ENCODE assay signal across 2 cellular contexts in genomic region chr12:106976013-106976658, GRCh38.
TF ChIP-seq lines count a peak whose summit lies in the region.

No MANE protein-coding gene starts in this region.

TF ChIP-seq in GM12878, 131 proteins besides CTCF, POLR2A, EP300 and RAD21 (continued from another document):
- TF ChIP-seq ZNF592 (IDR thresholded peaks at IDR 0.05) (no peak), NR2F1 (conservative IDR thresholded peaks at IDR 0.05) (no peak), JUND (IDR thresholded peaks at IDR 0.05; ENCODE audit: low read depth, low read length) (no peak), SMAD5 (IDR thresholded peaks at IDR 0.05; ENCODE audit: low read depth) (no peak), BMI1 (IDR thresholded peaks at IDR 0.05; ENCODE audit: borderline replicate concordance) (no peak), JUNB (IDR thresholded peaks at IDR 0.05) (no peak), HDAC6 (IDR thresholded peaks at IDR 0.05; ENCODE audit: unreplicated experiment) (no peak), CBFB (IDR thresholded peaks at IDR 0.05; ENCODE audit: low read depth) (no peak), GABPA (IDR thresholded peaks at IDR 0.05; ENCODE audit: low read depth) (no peak)

TF ChIP-seq in WTC11, 78 proteins besides CTCF, POLR2A, EP300 and RAD21 (continued from another document):
- TF ChIP-seq ZSCAN18 (CRISPR knock-in tag; IDR thresholded peaks at IDR 0.05) (no peak), JAZF1 (CRISPR knock-in tag; IDR thresholded peaks at IDR 0.05) (no peak), GTF2I (CRISPR knock-in tag; conservative IDR thresholded peaks at IDR 0.05) (no peak), NR1H2 (CRISPR knock-in tag; IDR thresholded peaks at IDR 0.05) (no peak), ZNF416 (CRISPR knock-in tag; IDR thresholded peaks at IDR 0.05) (no peak), ZNF281 (CRISPR knock-in tag; IDR thresholded peaks at IDR 0.05) (no peak), ATF3 (CRISPR knock-in tag; conservative IDR thresholded peaks at IDR 0.05) (no peak), OVOL2 (CRISPR knock-in tag; IDR thresholded peaks at IDR 0.05; ENCODE audit: borderline replicate concordance) (no peak), SP1 (CRISPR knock-in tag; conservative IDR thresholded peaks at IDR 0.05) (no peak), PRRX2 (CRISPR knock-in tag; IDR thresholded peaks at IDR 0.05) (no peak), ESRRA (CRISPR knock-in tag; IDR thresholded peaks at IDR 0.05; ENCODE audit: borderline replicate concordance) (no peak), NFATC4 (CRISPR knock-in tag; IDR thresholded peaks at IDR 0.05) (no peak), ZNF532 (CRISPR knock-in tag; IDR thresholded peaks at IDR 0.05; ENCODE audit: borderline replicate concordance) (no peak), FOXP4 (CRISPR knock-in tag; IDR thresholded peaks at IDR 0.05) (no peak)
